30 cellular contexts compared by ENCODE assay signal in genomic region chr5:68846828-68847227, GRCh38.
DNase-seq lines count a peak whose midpoint lies in the region; ATAC-seq, FAIRE-seq and TF ChIP-seq lines count a peak whose summit lies in the region.
"Had no signal": no experiment of that assay in that cellular context is flagged by ENCODE, and none has a peak within 500 bp of the region (broad histone marks: within the 10 kb centered on the region; RNA-seq: fewer than 3 reads in every experiment).

No MANE protein-coding gene starts in this region.

- POLR2A ChIA-PET in HepG2 (lab: Yijun Ruan, JAX) (no interaction called here), K562 (lab: Yijun Ruan, JAX) (no interaction called here)

- CTCF ChIA-PET in HepG2 (lab: Yijun Ruan, JAX; ENCODE audit: low intra/inter-chr PET ratio, low total read pairs) (no interaction called here), K562 (lab: Yijun Ruan, JAX; ENCODE audit: low intra/inter-chr PET ratio) (no interaction called here)

- H3K79me2 ChIP-seq in HepG2 (ENCODE audit: insufficient read depth, low read length), result no peaks in the 10 kb centered on the region
- H3K79me2 ChIP-seq in K562 (ENCODE audit: control insufficient read depth, insufficient read depth, low read length), result no peaks in the 10 kb centered on the region

- BruUV-seq in HepG2 (replicated peaks; lab: Mats Ljungman, UMichigan) (no TSS peak), K562 (replicated peaks; lab: Mats Ljungman, UMichigan) (no TSS peak)

- H3K27me3 ChIP-seq in HepG2 (ENCODE audit: control insufficient read depth in 1 of 2, insufficient read depth in 2 of 2, low read length in 2 of 2) (no peaks in the 10 kb centered on the region), right lobe of liver (no peaks in the 10 kb centered on the region), K562 (ENCODE audit: control insufficient read depth in 2 of 2, insufficient read depth in 2 of 2, low read length in 2 of 2) (no peaks in the 10 kb centered on the region; a peak in 1 of 5 replicates)
- H3K27me3 ChIP-seq: BE2C; BLaER1; BLaER1 treated with 17β-estradiol and CSF1 and Interleukin-3, amounts not matched to agents 10 nM and 100 nM had no signal

- H3K9me3 ChIP-seq in HepG2 (ENCODE audit: low read length) (no peaks in the 10 kb centered on the region), right lobe of liver (no peaks in the 10 kb centered on the region), K562 (replicated peaks; ENCODE audit: control insufficient read depth, insufficient read depth, low read depth, low read length) (no peaks in the 10 kb centered on the region)
- H3K9me3 ChIP-seq: A549, BE2C, BLaER1, Caco-2 had no signal

- H3K9me1 ChIP-seq in K562 (ENCODE audit: control insufficient read depth, insufficient read depth, low read length), result no peaks in the 10 kb centered on the region

- H3K4me3 ChIP-seq in HepG2 (replicated peaks in 1 of 3; ENCODE audit: insufficient read depth in 1 of 3, low read depth in 2 of 3, low read length in 3 of 3) (no peak overlapping the region), right lobe of liver (no peak overlapping the region), K562 (no peak overlapping the region)
- H3K4me3 ChIP-seq: A549; BLaER1; BLaER1 treated with 17β-estradiol and CSF1 and Interleukin-3, amounts not matched to agents 10 nM and 100 nM had no signal

- H3K27ac ChIP-seq in HepG2 (ENCODE audit: extremely low read length, insufficient read depth, low read length) (no peak overlapping the region), right lobe of liver (no peak overlapping the region), K562 (ENCODE audit: extremely low read depth, low read depth, low read length) (no peak overlapping the region)
- H3K27ac ChIP-seq: 22Rv1; A549; BLaER1; BLaER1 treated with 17β-estradiol and CSF1 and Interleukin-3, amounts not matched to agents 10 nM and 100 nM; C4-2B had no signal

- DNase-seq in HepG2 (ENCODE audit: low spot score) (no peak), right lobe of liver (no peak), K562 (ENCODE audit: extremely low read depth in 1 of 4, low spot score in 3 of 4) (no peak)
- DNase-seq: 8988T; ACHN; AML-193; BE2C; C1 segment of cervical spinal cord; Caco-2; Calu3; CD4-positive, alpha-beta memory T cell; CD4-positive, alpha-beta T cell; CD4-positive, CD25-positive, alpha-beta regulatory T cell; CD8-positive, alpha-beta memory T cell; CD8-positive, alpha-beta T cell; COR-L47; DMS 273 treated with DMSO at 0.1 percent for 48 hours; DMS153; DMS53; DMS79; DMS79 treated with DMSO at 0.1 percent for 48 hours; DND-41; EL had no signal

- H3K36me3 ChIP-seq in HepG2 (replicated peaks in 1 of 2; ENCODE audit: control insufficient read depth in 1 of 2, insufficient read depth in 2 of 2, low read length in 2 of 2) (no peaks in the 10 kb centered on the region), right lobe of liver (no peaks in the 10 kb centered on the region), K562 (ENCODE audit: control insufficient read depth, insufficient read depth, low read length) (no peaks in the 10 kb centered on the region)
- H3K36me3 ChIP-seq: BE2C; BLaER1; BLaER1 treated with 17β-estradiol and CSF1 and Interleukin-3, amounts not matched to agents 10 nM and 100 nM had no signal

- H3K9ac ChIP-seq in HepG2 (ENCODE audit: insufficient read depth, low read depth, low read length) (no peak overlapping the region), K562 (ENCODE audit: insufficient read depth in 1 of 2, low read depth in 2 of 2, low read length in 2 of 2) (no peak overlapping the region)
- H3K9ac ChIP-seq: BLaER1; BLaER1 treated with 17β-estradiol and CSF1 and Interleukin-3, amounts not matched to agents 10 nM and 100 nM had no signal

- H2AFZ ChIP-seq in HepG2 (ENCODE audit: low read length), result no peak overlapping the region
- no peak overlapping the region for H2AFZ ChIP-seq in K562 (ENCODE audit: low read depth, low read length)

- ATAC-seq in HepG2 (no peak), right lobe of liver (no peak), K562 (no peak), HG03520 (IDR thresholded peaks at IDR 0.05; ENCODE audit: unreplicated experiment) (no peak)
- ATAC-seq: A549; CD8-positive, alpha-beta T cell had no signal

- under 1% methylated on average over 3 of the region's 3 CpGs for WGBS in HepG2 (ENCODE audit: low lambda C conversion rate)
- WGBS in right lobe of liver (ENCODE audit: insufficient coverage, low coverage, low lambda C conversion rate, missing lambda C conversion rate), result 70% methylated on average over 3 of the region's 3 CpGs
- WGBS in K562 (ENCODE audit: insufficient coverage, low coverage, missing lambda C conversion rate), result 0% methylated on average over 3 of the region's 3 CpGs

- intact Hi-C loops in HepG2 (cut with micrococcal nuclease; ENCODE audit: unreplicated experiment) (no loop called here), right lobe of liver (cut with DNase I) (no loop called here), K562 (cut with micrococcal nuclease) (no loop called here)

- no peak for TF ChIP-seq POLR2A in HepG2 (IDR thresholded peaks at IDR 0.05; ENCODE audit: insufficient read depth in 1 of 2, low read depth in 2 of 2, low read length in 2 of 2)
- TF ChIP-seq POLR2A in right lobe of liver (IDR thresholded peaks at IDR 0.05), result no peak
- no peak for TF ChIP-seq POLR2A in K562 (conservative IDR thresholded peaks at IDR 0.05)

- in situ Hi-C loops in HepG2 (cut with HindIII; ENCODE audit: extremely low pct_ligation_motif_present, low pct_unique_long_range_greater_than_20kb), result no loop called here
- in situ Hi-C loops in K562 (cut with MboI), result no loop called here

- TF ChIP-seq CTCF in HepG2 (CRISPR knock-in tag; IDR thresholded peaks at IDR 0.05) (no peak), right lobe of liver (IDR thresholded peaks at IDR 0.05) (no peak), K562 (IDR thresholded peaks at IDR 0.05 in 2 of 3, conservative IDR thresholded peaks at IDR 0.05 in 1 of 3; ENCODE audit: insufficient read depth in 2 of 3, low read depth in 1 of 3, low read length in 3 of 3) (no peak)

- H3K4me1 ChIP-seq in HepG2 (ENCODE audit: insufficient read depth, low read length), result no peaks in the 10 kb centered on the region
- H3K4me1 ChIP-seq in right lobe of liver, result no peaks in the 10 kb centered on the region
- no peaks in the 10 kb centered on the region for H3K4me1 ChIP-seq in K562 (replicated peaks in 1 of 2; ENCODE audit: control insufficient read depth in 2 of 2, insufficient read depth in 2 of 2, low read length in 2 of 2)
- H3K4me1 ChIP-seq: A549; BLaER1; BLaER1 treated with 17β-estradiol and CSF1 and Interleukin-3, amounts not matched to agents 10 nM and 100 nM; Caco-2 had no signal

- TF ChIP-seq RAD21 in HepG2 (CRISPR knock-in tag; IDR thresholded peaks at IDR 0.05) (no peak), K562 (CRISPR knock-in tag; conservative IDR thresholded peaks at IDR 0.05 in 1 of 2, IDR thresholded peaks at IDR 0.05 in 1 of 2) (no peak)

- TF ChIP-seq EP300 in HepG2 (IDR thresholded peaks at IDR 0.05; ENCODE audit: low read depth in 2 of 2, low read length in 2 of 2) (no peak), HepG2 (CRISPR knock-in tag; IDR thresholded peaks at IDR 0.05; ENCODE audit: borderline replicate concordance) (no peak), K562 (IDR thresholded peaks at IDR 0.05; ENCODE audit: low read length) (no peak)

- no peak for FAIRE-seq in HepG2 (lab: Jason Lieb, UNC)
- FAIRE-seq in K562 (lab: Jason Lieb, UNC), result no peak
- FAIRE-seq: A204.1, A549 had no signal

- H4K20me1 ChIP-seq in HepG2 (ENCODE audit: insufficient read depth, low read length), result no peaks in the 10 kb centered on the region
- H4K20me1 ChIP-seq in K562 (replicated peaks; ENCODE audit: control insufficient read depth, insufficient read depth, low read length), result no peaks in the 10 kb centered on the region
- H4K20me1 ChIP-seq: BLaER1; BLaER1 treated with 17β-estradiol and CSF1 and Interleukin-3, amounts not matched to agents 10 nM and 100 nM had no signal

- H3K4me2 ChIP-seq in HepG2 (ENCODE audit: low read depth, low read length), result no peak overlapping the region
- H3K4me2 ChIP-seq in K562 (ENCODE audit: insufficient read depth, low read length), result no peak overlapping the region
- H3K4me2 ChIP-seq: A549; BLaER1; BLaER1 treated with 17β-estradiol and CSF1 and Interleukin-3, amounts not matched to agents 10 nM and 100 nM had no signal

TF ChIP-seq in HepG2, 621 proteins besides CTCF, POLR2A, EP300 and RAD21:
- TF ChIP-seq MAF1 (CRISPR knock-in tag; IDR thresholded peaks at IDR 0.05; ENCODE audit: borderline replicate concordance) (no peak), SRSF9 (IDR thresholded peaks at IDR 0.05; ENCODE audit: borderline replicate concordance, insufficient read depth, low read depth, low read length, poor library complexity, severe bottlenecking) (no peak), ZNF274 (CRISPR knock-in tag; IDR thresholded peaks at IDR 0.05) (no peak), IKZF4 (CRISPR knock-in tag; IDR thresholded peaks at IDR 0.05; ENCODE audit: borderline replicate concordance, low read depth, not compliant biosample characterization) (no peak), MATR3 (CRISPR knock-in tag; IDR thresholded peaks at IDR 0.05) (no peak), RAD51 (IDR thresholded peaks at IDR 0.05; ENCODE audit: borderline replicate concordance) (peak; percentile 50; the same call in 1 of the 2 replicates), ZNF589 (CRISPR knock-in tag; conservative IDR thresholded peaks at IDR 0.05) (no peak)

TF ChIP-seq in K562, 482 proteins besides CTCF, POLR2A, EP300 and RAD21:
- TF ChIP-seq NONO (IDR thresholded peaks at IDR 0.05; ENCODE audit: low read depth in 2 of 2, low read length in 1 of 2), result no peak
- no peak for TF ChIP-seq RUNX1 (IDR thresholded peaks at IDR 0.05; ENCODE audit: low read depth)
- TF ChIP-seq RAD51 (IDR thresholded peaks at IDR 0.05; ENCODE audit: borderline replicate concordance, low read depth), result peak; percentile 19; the same call in 1 of the 2 replicates
- no peak for TF ChIP-seq ATF7 (IDR thresholded peaks at IDR 0.05)
- TF ChIP-seq, protein P1, sequence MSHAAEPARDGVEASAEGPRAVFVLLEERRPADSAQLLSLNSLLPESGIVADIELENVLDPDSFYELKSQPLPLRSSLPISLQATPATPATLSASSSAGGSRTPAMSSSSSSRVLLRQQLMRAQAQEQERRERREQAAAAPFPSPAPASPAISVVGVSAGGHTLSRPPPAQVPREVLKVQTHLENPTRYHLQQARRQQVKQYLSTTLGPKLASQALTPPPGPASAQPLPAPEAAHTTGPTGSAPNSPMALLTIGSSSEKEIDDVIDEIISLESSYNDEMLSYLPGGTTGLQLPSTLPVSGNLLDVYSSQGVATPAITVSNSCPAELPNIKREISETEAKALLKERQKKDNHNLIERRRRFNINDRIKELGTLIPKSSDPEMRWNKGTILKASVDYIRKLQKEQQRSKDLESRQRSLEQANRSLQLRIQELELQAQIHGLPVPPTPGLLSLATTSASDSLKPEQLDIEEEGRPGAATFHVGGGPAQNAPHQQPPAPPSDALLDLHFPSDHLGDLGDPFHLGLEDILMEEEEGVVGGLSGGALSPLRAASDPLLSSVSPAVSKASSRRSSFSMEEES (CRISPR knock-in tag; IDR thresholded peaks at IDR 0.05), result peak; percentile 75
TF ChIP-seq in K562: peak in this region for 2.
